25 cellular contexts compared by ENCODE assay signal in the genomic region with DNA sequence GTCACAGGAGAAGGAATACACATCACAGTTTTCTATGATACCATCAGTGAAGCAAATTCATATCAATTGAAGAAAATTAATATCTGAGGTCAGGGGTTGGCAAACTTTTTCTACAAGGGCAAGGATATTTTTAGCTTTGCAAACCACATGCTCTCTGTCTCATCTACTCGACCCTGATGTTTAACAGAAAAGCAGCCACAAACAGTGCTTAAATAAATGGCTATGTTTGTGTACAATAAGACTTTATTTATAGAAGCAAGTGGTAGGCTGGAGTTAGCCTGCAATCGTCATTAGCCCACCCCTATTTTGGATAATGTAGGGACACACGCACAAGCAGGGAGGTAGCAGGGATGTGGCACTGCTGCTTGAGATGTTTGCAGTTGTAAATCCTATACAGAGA.
"Had no signal": no experiment of that assay in that cellular context is flagged by ENCODE, and none has a peak within 500 bp of the region (broad histone marks: within the 10 kb centered on the region; RNA-seq: fewer than 3 reads in every experiment).

No MANE protein-coding gene starts in this region.

- H3K4me3 ChIP-seq: colonic mucosa, hepatocyte, left ventricle myocardium inferior, lower lobe of right lung, testis, tibial nerve, upper lobe of right lung, vagina had no signal

- H3K27ac Mint-ChIP-seq: endodermal cell; memory B cell; nephron; stimulated activated effector memory CD8-positive, alpha-beta T cell treated with anti-CD3 and anti-CD28 coated beads, Interleukin-12 subunit alpha, Interleukin-12 subunit beta, amount 100 ng/mL, for 72 hours; stimulated activated naive CD8-positive, alpha-beta T cell treated with anti-CD3 and anti-CD28 coated beads, Interleukin-15, Interleukin-2, amounts not matched to agents 100 ng/mL and 50 ng/mL, for 24 hours had no signal

- H3K36me3 Mint-ChIP-seq: memory B cell; naive B cell; stimulated activated effector memory CD8-positive, alpha-beta T cell treated with anti-CD3 and anti-CD28 coated beads, Interleukin-12 subunit alpha, Interleukin-12 subunit beta, amount 100 ng/mL, for 72 hours had no signal

- H3K4me2 ChIP-seq: hepatocyte had no signal

- H3K27me3 ChIP-seq: colonic mucosa, hepatocyte, testis, tibial nerve, upper lobe of right lung, vagina had no signal

- H3K27ac ChIP-seq: colonic mucosa, hepatocyte, left ventricle myocardium inferior, lower lobe of right lung, testis, tibial nerve, upper lobe of right lung, vagina had no signal

- H3K9me3 ChIP-seq: colonic mucosa, left ventricle myocardium inferior, lower lobe of right lung, testis, tibial nerve, upper lobe of right lung, vagina had no signal

- ATAC-seq: left cardiac atrium; lower lobe of right lung; right cardiac atrium; stimulated activated effector memory CD8-positive, alpha-beta T cell treated with anti-CD3 and anti-CD28 coated beads, Interleukin-12 subunit alpha, Interleukin-12 subunit beta, amount 100 ng/mL, for 72 hours; upper lobe of right lung had no signal

- H3K4me1 ChIP-seq: colonic mucosa, lower lobe of right lung, upper lobe of right lung, vagina had no signal

- H3K36me3 ChIP-seq: colonic mucosa, left ventricle myocardium inferior, lower lobe of right lung, tibial nerve, upper lobe of right lung, vagina had no signal

- DNase-seq: colonic mucosa; dermis blood vessel endothelial cell; effector CD4-positive, alpha-beta T cell; endodermal cell; erythroblast; foreskin melanocyte; head of caudate nucleus; kidney; left cardiac atrium; left ventricle myocardium inferior; lower lobe of right lung; midbrain; naive B cell; right cardiac atrium; stimulated activated CD4-positive, alpha-beta T cell treated with anti-CD3 and anti-CD28 coated beads, Interleukin-4, amount 100 ng/mL, for 1 hour; stimulated activated CD8-positive, alpha-beta memory T cell treated with anti-CD3 and anti-CD28 coated beads, Interleukin-4, amount 100 ng/mL, for 48 hours; testis; upper lobe of right lung had no signal

- H2AFZ ChIP-seq: hepatocyte had no signal

- H3K79me2 ChIP-seq: hepatocyte had no signal
